Comparison of ENCODE assay signal across 14 cellular contexts in genomic region chr7:100886142-100886935, GRCh38. TPM values are rescaled to one million over a fixed set of nuclear protein-coding genes. Genes with fewer than 3 reads are reported as not detected.
DNase-seq lines count a peak whose midpoint lies in the region; ATAC-seq and TF ChIP-seq lines count a peak whose summit lies in the region.
"Had no signal": no experiment of that assay in that cellular context is flagged by ENCODE, and none has a peak within 500 bp of the region (broad histone marks: within the 10 kb centered on the region; RNA-seq: fewer than 3 reads in every experiment).

No MANE protein-coding gene starts in this region.

- H3K4me1 ChIP-seq in OCI-LY1 (ENCODE audit: insufficient read depth, low read length, severe bottlenecking): peaks cover 41% of the 10 kb centered on the region
- peaks cover 25 to 41% of the 10 kb centered on the region in 2 donors for H3K4me1 ChIP-seq in left lung

- no peak overlapping the region for H3K9ac ChIP-seq in OCI-LY1 (ENCODE audit: low read length)

- H3K27ac ChIP-seq in OCI-LY1 (ENCODE audit: low read depth, low read length, poor library complexity, severe bottlenecking) (peak overlapping the region; percentile 85), left lung (peak overlapping the region in 1 of 2 donors; percentile 71)
- H3K27ac ChIP-seq: PC-9 had no signal

- H4K20me1 ChIP-seq in OCI-LY1 (ENCODE audit: insufficient read depth, low read length): no peaks in the 10 kb centered on the region

- H3K36me3 ChIP-seq in OCI-LY1 (ENCODE audit: insufficient read depth, low read length) (peaks cover 72% of the 10 kb centered on the region), left lung (peaks cover 4 to 74% of the 10 kb centered on the region in 2 donors)

- peak overlapping the region; percentile 96 for H3K27ac Mint-ChIP-seq in activated naive CD4-positive, alpha-beta T cell treated with anti-CD3 and anti-CD28 coated beads, Interleukin-2, amount 10 ng/mL, durations not matched to agents 7 days and 5 days
- H3K27ac Mint-ChIP-seq in effector memory CD8-positive, alpha-beta T cell: peak overlapping the region; percentile 90 to 93
- peak overlapping the region; percentile 69 for H3K27ac Mint-ChIP-seq in stimulated activated effector memory CD8-positive, alpha-beta T cell treated with anti-CD3 and anti-CD28 coated beads, Interleukin-12 subunit alpha, Interleukin-12 subunit beta, amount 100 ng/mL, for 72 hours

- peaks cover 70% of the 10 kb centered on the region for H3K36me3 Mint-ChIP-seq in activated naive CD4-positive, alpha-beta T cell treated with anti-CD3 and anti-CD28 coated beads, Interleukin-2, amount 10 ng/mL, durations not matched to agents 7 days and 5 days
- H3K36me3 Mint-ChIP-seq in effector memory CD8-positive, alpha-beta T cell (ENCODE audit: insufficient read depth): peaks cover 83% of the 10 kb centered on the region
- peaks cover 79% of the 10 kb centered on the region for H3K36me3 Mint-ChIP-seq in stimulated activated effector memory CD8-positive, alpha-beta T cell treated with anti-CD3 and anti-CD28 coated beads, Interleukin-12 subunit alpha, Interleukin-12 subunit beta, amount 100 ng/mL, for 72 hours

- no peak overlapping the region for H2AFZ ChIP-seq in OCI-LY1 (ENCODE audit: low read length)
- H2AFZ ChIP-seq: PC-9 had no signal

- intact Hi-C loops in left lung (cut with DNase I): no loop called here

- CTCF ChIA-PET in activated naive CD4-positive, alpha-beta T cell treated with anti-CD3 and anti-CD28 coated beads, Interleukin-2, amount 10 ng/mL, durations not matched to agents 7 days and 5 days (lab: Charles Lee): interaction anchor here (0.9 kb wide), 1 partner anchor 191 kb away, joined by 3 read pairs; no protein-coding TSS in a partner anchor

- DNase-seq in activated naive CD4-positive, alpha-beta T cell treated with anti-CD3 and anti-CD28 coated beads, Interleukin-2, amount 10 ng/mL, durations not matched to agents 7 days and 5 days: no peak
- DNase-seq in activated naive CD4-positive, alpha-beta T cell treated with anti-CD3 and anti-CD28 coated beads, Interleukin-2, amount 50 U/mL, for 16 hours: no peak
- DNase-seq in effector memory CD8-positive, alpha-beta T cell: no peak
- DNase-seq in stimulated activated effector memory CD8-positive, alpha-beta T cell treated with anti-CD3 and anti-CD28 coated beads, Interleukin-12 subunit alpha, Interleukin-12 subunit beta, amount 100 ng/mL, for 72 hours (ENCODE audit: low spot score in 2 of 2): no peak
- DNase-seq in NOMO-1 treated with DMSO at 0.1 percent for 48 hours (lab: John Stamatoyannopoulos, UW; ENCODE audit: unreplicated experiment): no peak
- no peak for DNase-seq in left lung
- DNase-seq: heart right ventricle, left ventricle myocardium superior, MG63, NCI-H2227 treated with DMSO at 0.1 percent for 48 hours, PC-9 had no signal

- H3K9me3 Mint-ChIP-seq in activated naive CD4-positive, alpha-beta T cell treated with anti-CD3 and anti-CD28 coated beads, Interleukin-2, amount 10 ng/mL, durations not matched to agents 7 days and 5 days: no peaks in the 10 kb centered on the region
- H3K9me3 Mint-ChIP-seq in effector memory CD8-positive, alpha-beta T cell: no peaks in the 10 kb centered on the region
- H3K9me3 Mint-ChIP-seq in stimulated activated effector memory CD8-positive, alpha-beta T cell treated with anti-CD3 and anti-CD28 coated beads, Interleukin-12 subunit alpha, Interleukin-12 subunit beta, amount 100 ng/mL, for 72 hours: no peaks in the 10 kb centered on the region

- 0 out of 2 replicates have a peak, but pooled peaks cover 4% of the 10 kb centered on the region for H3K27me3 ChIP-seq in OCI-LY1 (ENCODE audit: insufficient read depth, low read length)
- H3K27me3 ChIP-seq in left lung: peaks cover 0 to 14% of the 10 kb centered on the region in 2 donors
- H3K27me3 ChIP-seq: breast epithelium, MG63 had no signal

- H3K4me3 ChIP-seq in OCI-LY1 (ENCODE audit: low read depth, low read length, poor library complexity, severe bottlenecking) (no peak overlapping the region), left lung (no peak overlapping the region)
- H3K4me3 ChIP-seq: breast epithelium, MG63, PC-9 had no signal

- no peak for ATAC-seq in effector memory CD8-positive, alpha-beta T cell (replicated peaks)
- ATAC-seq in stimulated activated effector memory CD8-positive, alpha-beta T cell treated with anti-CD3 and anti-CD28 coated beads, Interleukin-12 subunit alpha, Interleukin-12 subunit beta, amount 100 ng/mL, for 72 hours: no peak
- ATAC-seq in HG03571 (IDR thresholded peaks at IDR 0.05; ENCODE audit: unreplicated experiment): no peak
- ATAC-seq in left lung: no peak
- ATAC-seq: heart right ventricle, left ventricle myocardium superior had no signal

- H3K4me1 Mint-ChIP-seq in activated naive CD4-positive, alpha-beta T cell treated with anti-CD3 and anti-CD28 coated beads, Interleukin-2, amount 10 ng/mL, durations not matched to agents 7 days and 5 days: peaks cover 61% of the 10 kb centered on the region
- H3K4me1 Mint-ChIP-seq in effector memory CD8-positive, alpha-beta T cell (ENCODE audit: low read depth in 2 of 2): peaks cover 47 to 49% of the 10 kb centered on the region in 2 donors
- peaks cover 78% of the 10 kb centered on the region for H3K4me1 Mint-ChIP-seq in stimulated activated effector memory CD8-positive, alpha-beta T cell treated with anti-CD3 and anti-CD28 coated beads, Interleukin-12 subunit alpha, Interleukin-12 subunit beta, amount 100 ng/mL, for 72 hours

- H3K4me2 ChIP-seq in OCI-LY1 (ENCODE audit: low read length): peak overlapping the region; percentile 78; the same call in 1 of the 2 replicates
- H3K4me2 ChIP-seq: PC-9 had no signal

- no peaks in the 10 kb centered on the region for H3K9me2 ChIP-seq in OCI-LY1 (ENCODE audit: low read depth, low read length)

- peak overlapping the region; percentile 6 for H3K4me3 Mint-ChIP-seq in activated naive CD4-positive, alpha-beta T cell treated with anti-CD3 and anti-CD28 coated beads, Interleukin-2, amount 10 ng/mL, durations not matched to agents 7 days and 5 days
- H3K4me3 Mint-ChIP-seq in effector memory CD8-positive, alpha-beta T cell: peak overlapping the region; percentile 84
- peak overlapping the region; percentile 79 for H3K4me3 Mint-ChIP-seq in stimulated activated effector memory CD8-positive, alpha-beta T cell treated with anti-CD3 and anti-CD28 coated beads, Interleukin-12 subunit alpha, Interleukin-12 subunit beta, amount 100 ng/mL, for 72 hours

- TF ChIP-seq CTCF in OCI-LY1 (IDR thresholded peaks at IDR 0.05; ENCODE audit: low read length): no peak
- TF ChIP-seq CTCF in left lung (IDR thresholded peaks at IDR 0.05): no peak

- 0 out of 2 replicates have a peak, but pooled peaks cover 6% of the 10 kb centered on the region for H3F3A ChIP-seq in OCI-LY1 (ENCODE audit: insufficient read depth, low read length)

- H3K27me3 Mint-ChIP-seq in activated naive CD4-positive, alpha-beta T cell treated with anti-CD3 and anti-CD28 coated beads, Interleukin-2, amount 10 ng/mL, durations not matched to agents 7 days and 5 days: peaks cover 18% of the 10 kb centered on the region
- peaks cover 3 to 13% of the 10 kb centered on the region in 2 donors for H3K27me3 Mint-ChIP-seq in effector memory CD8-positive, alpha-beta T cell

- no peaks in the 10 kb centered on the region for H3K79me2 ChIP-seq in OCI-LY1 (ENCODE audit: insufficient read depth, low read length)

- H3K9me3 ChIP-seq in OCI-LY1 (ENCODE audit: low read length): no peaks in the 10 kb centered on the region
- H3K9me3 ChIP-seq in left lung: no peaks in the 10 kb centered on the region
- H3K9me3 ChIP-seq: breast epithelium, heart right ventricle, MG63 had no signal

RNA-seq across cellular contexts. Expression of gene UFSP1, which starts 3.2 kb away (rescaled TPM):
- total RNA-seq in left lung: 1 to 10 TPM; 1.8 to 4.4 TPM

RNA-seq across cellular contexts. Expression of gene ACHE, which starts 9.3 kb away (rescaled TPM):
- total RNA-seq in left lung: 1 to 10 TPM; 2.4 to 3.3 TPM

RNA-seq across cellular contexts. Expression of gene SRRT, which starts 11.4 kb away (rescaled TPM):
- total RNA-seq in left lung: 100 to 1,000 TPM in 1 of 2 donors, 10 to 100 TPM in 1; 91.4 to 119 TPM

RNA-seq across cellular contexts. Expression of gene TRIP6, which starts 19.2 kb away (rescaled TPM):
- 10 to 100 TPM; 72.9 to 84.9 TPM for total RNA-seq in left lung

RNA-seq across cellular contexts. Expression of gene SLC12A9, which starts 33.8 kb away (rescaled TPM):
- 10 to 100 TPM; 35.7 to 49.9 TPM for total RNA-seq in left lung

Comparison
In these comparisons a context has a peak if more than half of its experiments do, and no peak if none do; other contexts are left out.
1. H3K4me3 Mint-ChIP-seq: peak in every context shown above with its lines; median percentile 84 in effector memory CD8-positive, alpha-beta T cell; 79 in stimulated activated effector memory CD8-positive, alpha-beta T cell treated with anti-CD3 and anti-CD28 coated beads, Interleukin-12 subunit alpha, Interleukin-12 subunit beta, amount 100 ng/mL, for 72 hours; 6 in activated naive CD4-positive, alpha-beta T cell treated with anti-CD3 and anti-CD28 coated beads, Interleukin-2, amount 10 ng/mL, durations not matched to agents 7 days and 5 days.